8 cellular contexts compared by ENCODE assay signal in genomic region chr6:18400831-18401446, GRCh38. TPM values are rescaled to one million over a fixed set of nuclear protein-coding genes. Genes with fewer than 3 reads are reported as not detected.
DNase-seq lines count a peak whose midpoint lies in the region; ATAC-seq, FAIRE-seq and TF ChIP-seq lines count a peak whose summit lies in the region.

No MANE protein-coding gene starts in this region.

- H3K4me1 ChIP-seq in neural progenitor cell: peaks cover 6% of the 10 kb centered on the region

- H3K9me3 ChIP-seq in neural progenitor cell (ENCODE audit: low read depth): no peaks in the 10 kb centered on the region

- peaks cover 11% of the 10 kb centered on the region for H3K4me1 Mint-ChIP-seq in activated CD8-positive, alpha-beta T cell treated with anti-CD3 and anti-CD28 coated beads for 36 hours (ENCODE audit: low read depth)
- H3K4me1 Mint-ChIP-seq in neural progenitor cell: peaks cover 9% of the 10 kb centered on the region

- no peak overlapping the region for H3K4me3 ChIP-seq in neural progenitor cell

- DNase-seq in AG08395 (ENCODE audit: low spot score) (peak; percentile 27), GM19239 (ENCODE audit: insufficient read length, low spot score) (peak; percentile 16), neural progenitor cell (ENCODE audit: low spot score) (no peak), left colon (no peak), HEK293T (ENCODE audit: extremely low spot score) (no peak), SW 1271 (lab: John Stamatoyannopoulos, UW) (no peak)
- no peak for DNase-seq in activated CD8-positive, alpha-beta T cell treated with anti-CD3 and anti-CD28 coated beads for 36 hours

- peak; percentile 91 for FAIRE-seq in GM19239 (lab: Jason Lieb, UNC)

- H3K4me3 Mint-ChIP-seq in activated CD8-positive, alpha-beta T cell treated with anti-CD3 and anti-CD28 coated beads for 36 hours: no peak overlapping the region
- H3K4me3 Mint-ChIP-seq in neural progenitor cell: no peak overlapping the region

- H3K9me3 Mint-ChIP-seq in activated CD8-positive, alpha-beta T cell treated with anti-CD3 and anti-CD28 coated beads for 36 hours: no peaks in the 10 kb centered on the region
- no peaks in the 10 kb centered on the region for H3K9me3 Mint-ChIP-seq in neural progenitor cell

- peak; percentile 86 for ATAC-seq in HG03139 (IDR thresholded peaks at IDR 0.05; ENCODE audit: unreplicated experiment)
- ATAC-seq in activated CD8-positive, alpha-beta T cell treated with anti-CD3 and anti-CD28 coated beads for 36 hours: peak; percentile 81
- ATAC-seq in left colon: no peak

- H4K20me1 ChIP-seq in neural progenitor cell (ENCODE audit: low read depth): no peaks in the 10 kb centered on the region

- no peaks in the 10 kb centered on the region for H3K27me3 Mint-ChIP-seq in activated CD8-positive, alpha-beta T cell treated with anti-CD3 and anti-CD28 coated beads for 36 hours
- H3K27me3 Mint-ChIP-seq in neural progenitor cell (ENCODE audit: insufficient read depth, low read depth): no peaks in the 10 kb centered on the region

- H3K27me3 ChIP-seq in neural progenitor cell: no peaks in the 10 kb centered on the region

- no peak for TF ChIP-seq CTCF in activated CD8-positive, alpha-beta T cell treated with anti-CD3 and anti-CD28 coated beads for 36 hours (IDR thresholded peaks at IDR 0.05)
- no peak for TF ChIP-seq CTCF in neural progenitor cell (IDR thresholded peaks at IDR 0.05)

- no peak overlapping the region for H3K4me2 ChIP-seq in neural progenitor cell

- peak overlapping the region; percentile 79 for H2AFZ ChIP-seq in neural progenitor cell (replicated peaks)

- H3K9ac ChIP-seq in neural progenitor cell: no peak overlapping the region

- H3K27ac Mint-ChIP-seq in activated CD8-positive, alpha-beta T cell treated with anti-CD3 and anti-CD28 coated beads for 36 hours: peak overlapping the region; percentile 74
- peak overlapping the region; percentile 51 for H3K27ac Mint-ChIP-seq in neural progenitor cell

- intact Hi-C loops in activated CD8-positive, alpha-beta T cell treated with anti-CD3 and anti-CD28 coated beads for 36 hours (cut with micrococcal nuclease): no loop called here
- intact Hi-C loops in left colon (cut with DNase I, micrococcal nuclease): no loop called here

- H3F3A ChIP-seq in neural progenitor cell (ENCODE audit: low read depth): no peaks in the 10 kb centered on the region

- H3K27ac ChIP-seq in neural progenitor cell: no peak overlapping the region

- H3K79me2 ChIP-seq in neural progenitor cell (ENCODE audit: low read depth): no peaks in the 10 kb centered on the region

- CTCF ChIA-PET in activated CD8-positive, alpha-beta T cell treated with anti-CD3 and anti-CD28 coated beads for 36 hours (lab: Charles Lee): interaction anchor here (1.3 to 1.6 kb wide), 2 partner anchors 78 to 103 kb away, joined by 3 to 5 read pairs; no protein-coding TSS in a partner anchor
- CTCF ChIA-PET in HEK293T (lab: Yijun Ruan, JAX): no interaction called here

- H3K36me3 ChIP-seq in neural progenitor cell: no peaks in the 10 kb centered on the region

- POLR2A ChIA-PET in activated CD8-positive, alpha-beta T cell treated with anti-CD3 and anti-CD28 coated beads for 36 hours (lab: Charles Lee): no interaction called here
- POLR2A ChIA-PET in HEK293T (lab: Yijun Ruan, JAX): no interaction called here

- peaks cover 6% of the 10 kb centered on the region for H3K36me3 Mint-ChIP-seq in activated CD8-positive, alpha-beta T cell treated with anti-CD3 and anti-CD28 coated beads for 36 hours (ENCODE audit: low read depth)
- H3K36me3 Mint-ChIP-seq in neural progenitor cell: no peaks in the 10 kb centered on the region

TF ChIP-seq in HEK293T, 16 proteins besides CTCF, POLR2A, EP300 and RAD21:
- no peak for TF ChIP-seq L3MBTL2 (conservative IDR thresholded peaks at IDR 0.05)
- TF ChIP-seq ELF4 (IDR thresholded peaks at IDR 0.05): no peak
- TF ChIP-seq BHLHE40 (IDR thresholded peaks at IDR 0.05; ENCODE audit: borderline replicate concordance): no peak
- no peak for TF ChIP-seq SP1 (IDR thresholded peaks at IDR 0.05)
- TF ChIP-seq FOXA1 (IDR thresholded peaks at IDR 0.05): no peak
- no peak for TF ChIP-seq ARNT (IDR thresholded peaks at IDR 0.05)

RNA-seq across cellular contexts. Expression of gene RNF144B, which starts 13.8 kb away (rescaled TPM):
- 1 to 10 TPM; 1.8 to 1.9 TPM for total RNA-seq in activated CD8-positive, alpha-beta T cell treated with anti-CD3 and anti-CD28 coated beads for 36 hours
- total RNA-seq in neural progenitor cell (ENCODE audit: low replicate concordance) (0.15 and 0.75 TPM in 2 replicates), left colon (1 to 10 TPM; 4.5 to 4.9 TPM)

Comparison
In these comparisons a context has a peak if more than half of its experiments do, and no peak if none do; other contexts are left out.
1. DNase-seq: peak in AG08395 (single experiment) and GM19239 (single experiment); none in activated CD8-positive, alpha-beta T cell treated with anti-CD3 and anti-CD28 coated beads for 36 hours (single experiment), neural progenitor cell (single experiment), left colon (0 of 2), HEK293T (single experiment) and SW 1271 (0 of 2).